In the genomic region with DNA sequence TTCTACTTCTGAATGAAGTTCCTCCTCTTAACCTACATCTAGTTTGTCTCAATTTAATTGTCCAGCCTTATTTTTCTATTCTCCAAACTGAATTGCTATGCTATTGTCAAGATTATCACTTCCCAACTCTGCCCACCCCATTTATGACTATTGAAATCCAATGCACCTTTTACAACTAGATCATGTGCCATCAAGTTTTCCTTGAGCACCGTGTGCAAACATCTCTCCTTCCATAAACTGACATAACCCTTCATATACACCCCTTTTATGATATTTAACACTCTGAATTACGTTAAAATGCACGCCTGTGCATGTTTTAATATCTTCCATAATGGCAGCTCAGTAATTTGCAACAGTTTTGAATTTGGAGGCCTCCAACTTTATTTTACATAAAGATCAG, we compare ENCODE assay signal across 32 cellular contexts.
"Had no signal": no experiment of that assay in that cellular context is flagged by ENCODE, and none has a peak within 500 bp of the region (broad histone marks: within the 10 kb centered on the region; RNA-seq: fewer than 3 reads in every experiment).

No MANE protein-coding gene starts in this region.

- H3K4me1 Mint-ChIP-seq: activated B cell treated with CpG ODN at 0.5 μM for 24 hours; activated naive CD8-positive, alpha-beta T cell treated with anti-CD3 and anti-CD28 coated beads, Interleukin-2, amount 10 ng/mL, durations not matched to agents 7 days and 5 days; activated T-helper 17 cell treated with anti-CD3 and anti-CD28 coated beads, Interleukin-2, amount 50 U/mL, for 72 hours had no signal

- FAIRE-seq: bronchial epithelial cell had no signal

- H3K9me3 Mint-ChIP-seq: activated B cell treated with CpG ODN at 0.5 μM for 24 hours; activated CD8-positive, alpha-beta T cell treated with anti-CD3 and anti-CD28 coated beads for 36 hours; activated naive CD8-positive, alpha-beta T cell treated with anti-CD3 and anti-CD28 coated beads, Interleukin-2, amount 10 ng/mL, durations not matched to agents 7 days and 5 days; activated T-cell treated with anti-CD3 and anti-CD28 coated beads, Interleukin-2, amount 50 U/mL, for 24 hours; activated T-helper 17 cell treated with anti-CD3 and anti-CD28 coated beads, Interleukin-2, amount 50 U/mL, for 72 hours; central memory CD8-positive, alpha-beta T cell; effector memory CD8-positive, alpha-beta T cell; T-helper 1 cell treated with Interleukin-12 subunit alpha and Interleukin-12 subunit beta and Interleukin-4 antibody, amounts not matched to agents 30 μg/mL and 1 μg/mL, for 36 hours; T-helper 2 cell treated with Interferon-gamma antibody and Interleukin-4, amounts not matched to agents 5 μg/mL and 100 μg/mL, for 36 hours had no signal

- H3K9me3 ChIP-seq: ascending aorta, esophagus muscularis mucosa, gastrocnemius medialis, heart left ventricle had no signal

- DNase-seq: activated B cell treated with CpG ODN at 0.5 μM for 24 hours; activated CD4-positive, alpha-beta T cell treated with anti-CD3 and anti-CD28 coated beads for 48 hours; activated CD4-positive, alpha-beta T cell treated with anti-CD3 and anti-CD28 coated beads, Interleukin-2, amount 50 U/mL, for 1 hour; activated CD4-positive, alpha-beta T cell treated with anti-CD3 and anti-CD28 coated beads, Interleukin-2, amount 50 U/mL, for 48 hours; activated CD8-positive, alpha-beta memory T cell treated with anti-CD3 and anti-CD28 coated beads for 24 hours; activated CD8-positive, alpha-beta T cell treated with anti-CD3 and anti-CD28 coated beads for 36 hours; activated effector memory CD4-positive, alpha-beta T cell treated with Interleukin-2 at 50 U/mL for 16 hours; activated gamma-delta T cell treated with Interleukin-2 at 50 U/mL for 16 hours; activated naive CD4-positive, alpha-beta T cell treated with anti-CD3 and anti-CD28 coated beads, Interleukin-2, amount 50 U/mL, for 16 hours; activated naive CD4-positive, alpha-beta T cell treated with Interleukin-2 at 50 U/mL for 16 hours; activated naive CD8-positive, alpha-beta T cell treated with anti-CD3 and anti-CD28 coated beads, Interleukin-2, amount 10 ng/mL, durations not matched to agents 7 days and 5 days; activated T-cell treated with anti-CD3 and anti-CD28 coated beads, Interleukin-2, amount 50 U/mL, for 24 hours; brain microvascular endothelial cell; cortex of kidney; dermis blood vessel endothelial cell; effector CD4-positive, alpha-beta T cell; effector memory CD8-positive, alpha-beta T cell; erythroblast; foreskin keratinocyte; gastrocnemius medialis; glutamatergic neuron; heart left ventricle; T1000; WERI-Rb-1 had no signal

- H3K27me3 Mint-ChIP-seq: activated B cell treated with CpG ODN at 0.5 μM for 24 hours; activated CD8-positive, alpha-beta T cell treated with anti-CD3 and anti-CD28 coated beads for 36 hours; activated naive CD8-positive, alpha-beta T cell treated with anti-CD3 and anti-CD28 coated beads, Interleukin-2, amount 10 ng/mL, durations not matched to agents 7 days and 5 days; activated T-cell treated with anti-CD3 and anti-CD28 coated beads, Interleukin-2, amount 50 U/mL, for 24 hours; activated T-helper 17 cell treated with anti-CD3 and anti-CD28 coated beads, Interleukin-2, amount 50 U/mL, for 72 hours; central memory CD8-positive, alpha-beta T cell; effector memory CD8-positive, alpha-beta T cell had no signal

- H3K4me3 Mint-ChIP-seq: activated B cell treated with CpG ODN at 0.5 μM for 24 hours; activated CD8-positive, alpha-beta T cell treated with anti-CD3 and anti-CD28 coated beads for 36 hours; activated naive CD8-positive, alpha-beta T cell treated with anti-CD3 and anti-CD28 coated beads, Interleukin-2, amount 10 ng/mL, durations not matched to agents 7 days and 5 days; activated T-cell treated with anti-CD3 and anti-CD28 coated beads, Interleukin-2, amount 50 U/mL, for 24 hours; activated T-helper 17 cell treated with anti-CD3 and anti-CD28 coated beads, Interleukin-2, amount 50 U/mL, for 72 hours; central memory CD8-positive, alpha-beta T cell; effector memory CD8-positive, alpha-beta T cell; T-helper 1 cell treated with Interleukin-12 subunit alpha and Interleukin-12 subunit beta and Interleukin-4 antibody, amounts not matched to agents 30 μg/mL and 1 μg/mL, for 36 hours; T-helper 2 cell treated with Interferon-gamma antibody and Interleukin-4, amounts not matched to agents 5 μg/mL and 100 μg/mL, for 36 hours had no signal

- H3K27ac Mint-ChIP-seq: activated B cell treated with CpG ODN at 0.5 μM for 24 hours; activated CD8-positive, alpha-beta T cell treated with anti-CD3 and anti-CD28 coated beads for 36 hours; activated naive CD8-positive, alpha-beta T cell treated with anti-CD3 and anti-CD28 coated beads, Interleukin-2, amount 10 ng/mL, durations not matched to agents 7 days and 5 days; activated T-cell treated with anti-CD3 and anti-CD28 coated beads, Interleukin-2, amount 50 U/mL, for 24 hours; activated T-helper 17 cell treated with anti-CD3 and anti-CD28 coated beads, Interleukin-2, amount 50 U/mL, for 72 hours; T-helper 1 cell treated with Interleukin-12 subunit alpha and Interleukin-12 subunit beta and Interleukin-4 antibody, amounts not matched to agents 30 μg/mL and 1 μg/mL, for 36 hours; T-helper 2 cell treated with Interferon-gamma antibody and Interleukin-4, amounts not matched to agents 5 μg/mL and 100 μg/mL, for 36 hours had no signal

- ATAC-seq: activated CD4-positive, CD25-positive, alpha-beta regulatory T cell treated with anti-CD3 and anti-CD28 coated beads, Interleukin-2, amount 50 U/mL, for 24 hours; activated CD8-positive, alpha-beta T cell treated with anti-CD3 and anti-CD28 coated beads for 36 hours; activated T-helper 17 cell treated with anti-CD3 and anti-CD28 coated beads, Interleukin-2, amount 50 U/mL, for 72 hours; effector memory CD8-positive, alpha-beta T cell; foreskin keratinocyte; gastrocnemius medialis; heart left ventricle had no signal

- H3K4me1 ChIP-seq: ascending aorta, esophagus muscularis mucosa, foreskin keratinocyte, gastrocnemius medialis, heart left ventricle had no signal

- H3K4me3 ChIP-seq: ascending aorta, esophagus muscularis mucosa, gastrocnemius medialis, heart left ventricle had no signal
